In genomic region chr2:62884514-62884913, GRCh38 we compare ENCODE assay signal across 18 cellular contexts.
"Had no signal": no experiment of that assay in that cellular context is flagged by ENCODE, and none has a peak within 500 bp of the region (broad histone marks: within the 10 kb centered on the region; RNA-seq: fewer than 3 reads in every experiment).

No MANE protein-coding gene starts in this region.

- H3K79me2 ChIP-seq: parathyroid adenoma had no signal

- H2AFZ ChIP-seq: parathyroid adenoma had no signal

- H3K4me1 Mint-ChIP-seq: activated naive CD4-positive, alpha-beta T cell treated with anti-CD3 and anti-CD28 coated beads, Interleukin-2, amount 10 ng/mL, durations not matched to agents 7 days and 5 days; naive thymus-derived CD4-positive, alpha-beta T cell; stimulated activated naive B cell treated with anti-CD40 and anti-IgM and Interleukin-4, amounts not matched to agents 10 μg/mL and 1 μg/mL and 100 μg/mL, for 72 hours had no signal

- H3K27me3 Mint-ChIP-seq: activated naive CD4-positive, alpha-beta T cell treated with anti-CD3 and anti-CD28 coated beads, Interleukin-2, amount 10 ng/mL, durations not matched to agents 7 days and 5 days; naive thymus-derived CD4-positive, alpha-beta T cell; stimulated activated naive B cell treated with anti-CD40 and anti-IgM and Interleukin-4, amounts not matched to agents 10 μg/mL and 1 μg/mL and 100 μg/mL, for 72 hours had no signal

- DNase-seq: activated CD4-positive, alpha-beta T cell treated with anti-CD3 and anti-CD28 coated beads, Interleukin-2, amount 50 U/mL, for 4 hours; activated CD4-positive, CD25-positive, alpha-beta regulatory T cell treated with anti-CD3 and anti-CD28 coated beads, Interleukin-2, amount 50 U/mL, for 72 hours; activated naive CD4-positive, alpha-beta T cell treated with anti-CD3 and anti-CD28 coated beads, Interleukin-2, amount 10 ng/mL, durations not matched to agents 7 days and 5 days; colonic mucosa; effector CD4-positive, alpha-beta T cell; esophagus squamous epithelium; foreskin melanocyte; kidney; left lung; mucosa of descending colon; naive thymus-derived CD4-positive, alpha-beta T cell; retina; stimulated activated CD4-positive, alpha-beta T cell treated with anti-CD3 and anti-CD28 coated beads, Interleukin-2, amount 100 ng/mL, for 48 hours; stimulated activated naive B cell treated with anti-CD40 and anti-IgM and Interleukin-4, amounts not matched to agents 10 μg/mL and 1 μg/mL and 100 μg/mL, for 72 hours had no signal

- H3K9me3 ChIP-seq: colonic mucosa, esophagus squamous epithelium, mucosa of descending colon, vagina had no signal

- H3K9ac ChIP-seq: parathyroid adenoma had no signal

- ATAC-seq: left lung; mucosa of descending colon; naive thymus-derived CD4-positive, alpha-beta T cell; stimulated activated naive B cell treated with anti-CD40 and anti-IgM and Interleukin-4, amounts not matched to agents 10 μg/mL and 1 μg/mL and 100 μg/mL, for 72 hours had no signal

- H3K27ac Mint-ChIP-seq: activated naive CD4-positive, alpha-beta T cell treated with anti-CD3 and anti-CD28 coated beads, Interleukin-2, amount 10 ng/mL, durations not matched to agents 7 days and 5 days; activated T-helper 2 cell treated with anti-CD3 and anti-CD28 coated beads, Interferon-gamma antibody, Interleukin-2, Interleukin-4, amounts not matched to agents 10 μg/mL and 5 μg/mL and 100 μg/mL, durations not matched to agents 14 hours and 24 hours and 36 hours; naive thymus-derived CD4-positive, alpha-beta T cell; stimulated activated naive B cell treated with anti-CD40 and anti-IgM and Interleukin-4, amounts not matched to agents 10 μg/mL and 1 μg/mL and 100 μg/mL, for 72 hours had no signal

- H3K36me3 Mint-ChIP-seq: activated naive CD4-positive, alpha-beta T cell treated with anti-CD3 and anti-CD28 coated beads, Interleukin-2, amount 10 ng/mL, durations not matched to agents 7 days and 5 days had no signal

- H3K27ac ChIP-seq: colonic mucosa, esophagus squamous epithelium, left lung, parathyroid adenoma, tibial nerve, vagina had no signal

- H3K4me3 ChIP-seq: colonic mucosa, esophagus squamous epithelium, left lung, mucosa of descending colon, tibial nerve, vagina had no signal

- FAIRE-seq: kidney had no signal

- H3K4me3 Mint-ChIP-seq: activated naive CD4-positive, alpha-beta T cell treated with anti-CD3 and anti-CD28 coated beads, Interleukin-2, amount 10 ng/mL, durations not matched to agents 7 days and 5 days; naive thymus-derived CD4-positive, alpha-beta T cell; stimulated activated naive B cell treated with anti-CD40 and anti-IgM and Interleukin-4, amounts not matched to agents 10 μg/mL and 1 μg/mL and 100 μg/mL, for 72 hours had no signal

- H3K27me3 ChIP-seq: colonic mucosa, esophagus squamous epithelium, left lung, tibial nerve, vagina had no signal

- H3K36me3 ChIP-seq: colonic mucosa, left lung, vagina had no signal

- H3K4me1 ChIP-seq: colonic mucosa, left lung, parathyroid adenoma, tibial nerve, vagina had no signal
